In the genomic region with DNA sequence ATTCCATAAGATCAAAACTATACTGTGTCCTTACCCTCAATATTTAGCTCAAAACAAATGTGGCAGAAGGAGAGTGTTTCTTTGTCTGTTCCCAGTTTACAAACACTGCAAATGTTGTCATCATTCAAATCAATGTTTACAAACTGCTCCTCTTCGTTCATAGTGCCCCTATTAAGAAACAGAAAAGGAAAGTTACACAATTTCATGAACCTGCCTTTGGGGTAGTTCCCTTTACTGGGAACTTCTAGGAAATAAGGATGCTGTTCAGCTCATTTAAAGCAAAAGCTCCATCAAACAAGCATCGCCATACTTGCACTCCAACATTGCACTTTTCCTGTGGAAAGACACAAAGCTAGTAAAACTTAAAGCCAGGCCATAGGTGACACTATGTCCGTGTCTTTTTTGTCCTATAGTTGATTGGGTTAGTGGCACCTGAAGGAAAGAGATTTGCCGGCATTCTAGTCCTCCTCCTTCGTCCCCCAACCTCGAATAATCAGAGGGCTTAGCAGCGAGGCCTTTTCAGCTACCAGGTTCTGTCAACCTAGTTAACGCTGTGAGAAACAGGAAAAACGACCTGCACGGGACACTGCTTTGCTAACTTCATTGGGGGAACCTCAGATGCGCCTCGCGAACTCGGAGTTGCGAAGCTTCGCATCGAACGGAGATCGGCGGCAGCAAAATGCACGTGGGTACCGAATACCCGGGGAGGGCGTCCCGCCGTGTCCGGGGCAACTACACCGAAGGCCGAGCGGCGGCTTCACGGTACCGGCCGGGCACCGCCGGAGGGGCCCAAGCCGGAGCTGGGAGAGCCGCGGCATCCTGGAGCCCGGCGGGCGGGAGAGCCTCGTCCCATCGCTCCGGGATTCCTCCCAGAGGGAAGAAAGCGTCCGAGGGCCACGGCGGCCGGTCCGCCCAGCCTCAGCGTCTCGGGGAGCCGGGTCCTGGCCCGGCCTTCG, we compare ENCODE assay signal across 8 cellular contexts. TPM values are rescaled to one million over a fixed set of nuclear protein-coding genes. Genes with fewer than 3 reads are reported as not detected.
DNase-seq lines count a peak whose midpoint lies in the region; ATAC-seq, FAIRE-seq and TF ChIP-seq lines count a peak whose summit lies in the region.

No MANE protein-coding gene starts in this region.

- H3K9ac ChIP-seq in colonic mucosa (ENCODE audit: low read depth in 2 of 2, low read length in 2 of 2) = peak overlapping the region; percentile 71 to 93

- H3K4me3 ChIP-seq in colonic mucosa (peak overlapping the region; percentile 98), lower lobe of right lung (peak overlapping the region; percentile 94)

- FAIRE-seq in H54 (lab: Jason Lieb, UNC) = no peak

- TF ChIP-seq POLR2A in H54 (IDR thresholded peaks at IDR 0.05; ENCODE audit: low read depth, low read length) = no peak

- intact Hi-C loops in colonic mucosa (cut with DNase I) = loop anchor here (10.0 kb wide), 1 partner anchor 214 kb away; no protein-coding TSS in a partner anchor
- intact Hi-C loops in lower lobe of right lung (cut with DNase I) = no loop called here

- H3K27ac ChIP-seq in colonic mucosa = peak overlapping the region; percentile 89
- peak overlapping the region; percentile 96 for H3K27ac ChIP-seq in lower lobe of right lung

- in situ Hi-C loops in G401 (cut with HindIII; ENCODE audit: low sequenced_read_pairs) = no loop called here

- H3K9me3 ChIP-seq in colonic mucosa (no peaks in the 10 kb centered on the region), lower lobe of right lung (no peaks in the 10 kb centered on the region)

- H3K4me1 ChIP-seq in colonic mucosa (no peaks in the 10 kb centered on the region), lower lobe of right lung (peaks cover 32% of the 10 kb centered on the region)

- H3K36me3 ChIP-seq in colonic mucosa (no peaks in the 10 kb centered on the region), lower lobe of right lung (peaks cover 23% of the 10 kb centered on the region)

- peak; percentile 63 to 70 for ATAC-seq in lower lobe of right lung

- TF ChIP-seq CTCF in colonic mucosa (IDR thresholded peaks at IDR 0.05) (no peak), lower lobe of right lung (IDR thresholded peaks at IDR 0.05) (no peak)

- H3K27me3 ChIP-seq in colonic mucosa (no peaks in the 10 kb centered on the region), lower lobe of right lung (ENCODE audit: low read depth) (no peaks in the 10 kb centered on the region)

- peak; percentile 36 for DNase-seq in G401 (ENCODE audit: low spot score)
- peak; percentile 17 for DNase-seq in H54 (ENCODE audit: insufficient read length, low spot score)
- peak; percentile 34 for DNase-seq in M059J (ENCODE audit: low read depth)
- DNase-seq in activated CD4-positive, CD25-positive, alpha-beta regulatory T cell treated with anti-CD3 and anti-CD28 coated beads, Interleukin-2, amount 50 U/mL, for 72 hours = peak; percentile 61
- DNase-seq in colonic mucosa = peak; percentile 59
- DNase-seq in lower lobe of right lung = peak; percentile 61
- DNase-seq in stimulated activated CD4-positive, alpha-beta T cell treated with anti-CD3 and anti-CD28 coated beads, TNF-alpha, amount 100 ng/mL, for 1 hour (ENCODE audit: low read depth in 3 of 3, low spot score in 1 of 3) = peak in 2 of 3 donors; percentile 6 to 22
- DNase-seq in kidney glomerular epithelial cell (lab: John Stamatoyannopoulos, UW) = no peak

RNA-seq across cellular contexts. Expression of a gene that starts 0.7 kb away (rescaled TPM):
- 1.2 and 1.8 TPM in 2 replicates for total RNA-seq in G401 (2014; rRNA removed; shearing (Covaris generic))
- total RNA-seq in M059J (2014; rRNA removed; shearing (Covaris generic)) = 10.9 and 18.4 TPM in 2 replicates
- total RNA-seq in colonic mucosa (1 to 10 TPM; 3.8 to 9.6 TPM), lower lobe of right lung (24.8 TPM)
